Comparison of ENCODE assay signal across 7 cellular contexts in genomic region chr12:98755855-98756254, GRCh38.
DNase-seq lines count a peak whose midpoint lies in the region; FAIRE-seq and TF ChIP-seq lines count a peak whose summit lies in the region.
"Not testable (repeated sequence)": the region's sequence is repeated elsewhere in the genome, so short reads cannot be mapped to it uniquely, and the experiment has no call there.

No MANE protein-coding gene starts in this region.

- H3K27ac ChIP-seq in fibroblast of lung (ENCODE audit: insufficient read depth, low read length) = not testable (repeated sequence)

- not testable (repeated sequence) for H3K4me3 Mint-ChIP-seq in activated CD4-positive, alpha-beta T cell treated with anti-CD3 and anti-CD28 coated beads, Interleukin-2, amount 10 ng/mL, durations not matched to agents 24 days and 14 days

- H3K4me2 ChIP-seq in fibroblast of lung (ENCODE audit: extremely low read depth, insufficient read depth, low read length) = not testable (repeated sequence)

- H3K4me1 Mint-ChIP-seq in activated CD4-positive, alpha-beta T cell treated with anti-CD3 and anti-CD28 coated beads, Interleukin-2, amount 10 ng/mL, durations not matched to agents 24 days and 14 days = peaks cover 17% of the 10 kb centered on the region

- DNase-seq in AG20443 (ENCODE audit: low spot score) (peak; percentile 61), HCEC 1CT (peak; percentile 65), NB4 (ENCODE audit: low read depth) (peak; percentile 24), bronchial epithelial cell (ENCODE audit: low read depth) (peak; percentile 87), fibroblast of lung (ENCODE audit: low read depth in 2 of 2) (peak; percentile 24 to 87), kidney tubule cell (ENCODE audit: low spot score) (peak; percentile 85)
- not testable (repeated sequence) for DNase-seq in activated CD4-positive, alpha-beta T cell treated with anti-CD3 and anti-CD28 coated beads, Interleukin-2, amount 10 ng/mL, durations not matched to agents 24 days and 14 days

- TF ChIP-seq CTCF in NB4 (IDR thresholded peaks at IDR 0.05; ENCODE audit: low read depth, low read length); bronchial epithelial cell (IDR thresholded peaks at IDR 0.05; ENCODE audit: insufficient read depth, low read length, severe bottlenecking); fibroblast of lung (conservative IDR thresholded peaks at IDR 0.05 in 1 of 2, IDR thresholded peaks at IDR 0.05 in 1 of 2; ENCODE audit: low read depth in 1 of 2, low read length in 2 of 2): not testable (repeated sequence)

- H3K27me3 Mint-ChIP-seq in activated CD4-positive, alpha-beta T cell treated with anti-CD3 and anti-CD28 coated beads, Interleukin-2, amount 10 ng/mL, durations not matched to agents 24 days and 14 days = not testable (repeated sequence)

- TF ChIP-seq POLR2A in NB4 (IDR thresholded peaks at IDR 0.05; ENCODE audit: extremely low read depth, insufficient read length) = not testable (repeated sequence)

- not testable (repeated sequence) for H3K79me2 ChIP-seq in fibroblast of lung (ENCODE audit: control insufficient read depth, insufficient read depth, low read length)

- peak overlapping the region; percentile 14 for H3K27ac Mint-ChIP-seq in activated CD4-positive, alpha-beta T cell treated with anti-CD3 and anti-CD28 coated beads, Interleukin-2, amount 10 ng/mL, durations not matched to agents 24 days and 14 days

- H3K36me3 ChIP-seq in bronchial epithelial cell (ENCODE audit: control insufficient read depth, insufficient read depth, low read length); fibroblast of lung (ENCODE audit: control insufficient read depth, insufficient read depth, low read length): not testable (repeated sequence)

- not testable (repeated sequence) for FAIRE-seq in bronchial epithelial cell (lab: Jason Lieb, UNC)

- intact Hi-C loops in activated CD4-positive, alpha-beta T cell treated with anti-CD3 and anti-CD28 coated beads, Interleukin-2, amount 10 ng/mL, durations not matched to agents 24 days and 14 days (cut with micrococcal nuclease) = not testable (repeated sequence)

- H3K9me3 Mint-ChIP-seq in activated CD4-positive, alpha-beta T cell treated with anti-CD3 and anti-CD28 coated beads, Interleukin-2, amount 10 ng/mL, durations not matched to agents 24 days and 14 days = not testable (repeated sequence)

- not testable (repeated sequence) for H3K4me1 ChIP-seq in fibroblast of lung (ENCODE audit: control insufficient read depth, extremely low read depth, insufficient read depth, low read length)

- H2AFZ ChIP-seq in fibroblast of lung (ENCODE audit: low read length) = not testable (repeated sequence)

- H3K9me3 ChIP-seq in fibroblast of lung (ENCODE audit: control insufficient read depth, insufficient read depth, low read depth, low read length) = not testable (repeated sequence)

- H4K20me1 ChIP-seq in fibroblast of lung (ENCODE audit: control insufficient read depth, extremely low read depth, insufficient read depth, low read length) = not testable (repeated sequence)

- H3K36me3 Mint-ChIP-seq in activated CD4-positive, alpha-beta T cell treated with anti-CD3 and anti-CD28 coated beads, Interleukin-2, amount 10 ng/mL, durations not matched to agents 24 days and 14 days (ENCODE audit: low read depth) = not testable (repeated sequence)

- H3K9ac ChIP-seq in fibroblast of lung (ENCODE audit: insufficient read depth, low read length) = not testable (repeated sequence)

- not testable (repeated sequence) for H3K4me3 ChIP-seq in NB4 (ENCODE audit: low read depth, low read length); bronchial epithelial cell (ENCODE audit: low read depth, low read length); fibroblast of lung (replicated peaks in 1 of 4; ENCODE audit: control extremely low read depth in 1 of 4, insufficient read depth in 1 of 4, low read depth in 3 of 4, low read length in 4 of 4)

- H3K27me3 ChIP-seq in bronchial epithelial cell (ENCODE audit: control insufficient read depth, insufficient read depth, low read length); fibroblast of lung (ENCODE audit: control insufficient read depth, insufficient read depth, low read length): not testable (repeated sequence)
